Comparison of ENCODE assay signal across 18 cellular contexts in genomic region chr11:12712132-12712531, GRCh38. TPM values are rescaled to one million over a fixed set of nuclear protein-coding genes. Genes with fewer than 3 reads are reported as not detected.
DNase-seq lines count a peak whose midpoint lies in the region; ATAC-seq and TF ChIP-seq lines count a peak whose summit lies in the region.
"Had no signal": no experiment of that assay in that cellular context is flagged by ENCODE, and none has a peak within 500 bp of the region (broad histone marks: within the 10 kb centered on the region; RNA-seq: fewer than 3 reads in every experiment).

No MANE protein-coding gene starts in this region.

- H3K27ac ChIP-seq in RWPE2 (ENCODE audit: poor library complexity, severe bottlenecking), result no peak overlapping the region
- H3K27ac ChIP-seq: 22Rv1; BLaER1 treated with 17β-estradiol and CSF1 and Interleukin-3, amounts not matched to agents 10 nM and 100 nM; C4-2B had no signal

- TF ChIP-seq CTCF in HFFc6 (IDR thresholded peaks at IDR 0.05) (no peak), RWPE2 (IDR thresholded peaks at IDR 0.05; ENCODE audit: poor library complexity, severe bottlenecking) (no peak), progenitor cell of endocrine pancreas (IDR thresholded peaks at IDR 0.05; ENCODE audit: unreplicated experiment) (no peak)

- no peaks in the 10 kb centered on the region for H3K27me3 ChIP-seq in RWPE2 (ENCODE audit: insufficient read depth, poor library complexity, severe bottlenecking)

- peaks cover 5% of the 10 kb centered on the region for H3K4me1 ChIP-seq in RWPE2 (ENCODE audit: insufficient read depth, poor library complexity, severe bottlenecking)
- H3K4me1 ChIP-seq: BLaER1 treated with 17β-estradiol and CSF1 and Interleukin-3, amounts not matched to agents 10 nM and 100 nM had no signal

- H3K9me3 Mint-ChIP-seq in HFFc6 (no peaks in the 10 kb centered on the region), progenitor cell of endocrine pancreas (ENCODE audit: low read depth) (no peaks in the 10 kb centered on the region)
- H3K9me3 Mint-ChIP-seq: CD4-positive, alpha-beta T cell; CD8-positive, alpha-beta T cell had no signal

- no peak overlapping the region for H3K4me3 Mint-ChIP-seq in HFFc6
- no peak overlapping the region for H3K4me3 Mint-ChIP-seq in progenitor cell of endocrine pancreas (ENCODE audit: low read depth)
- H3K4me3 Mint-ChIP-seq: B cell; CD4-positive, alpha-beta T cell; CD8-positive, alpha-beta T cell had no signal

- H3K4me1 Mint-ChIP-seq in HFFc6 (ENCODE audit: low read depth), result peaks cover 85% of the 10 kb centered on the region
- H3K4me1 Mint-ChIP-seq in progenitor cell of endocrine pancreas (ENCODE audit: low read depth), result peaks cover 27% of the 10 kb centered on the region
- H3K4me1 Mint-ChIP-seq: B cell had no signal

- H3K36me3 Mint-ChIP-seq in HFFc6 (ENCODE audit: low read depth), result peaks cover 41% of the 10 kb centered on the region
- peaks cover 2% of the 10 kb centered on the region for H3K36me3 Mint-ChIP-seq in progenitor cell of endocrine pancreas (ENCODE audit: insufficient read depth)
- H3K36me3 Mint-ChIP-seq: CD8-positive, alpha-beta T cell had no signal

- no peaks in the 10 kb centered on the region for H3K9me3 ChIP-seq in RWPE2 (ENCODE audit: severe bottlenecking)
- H3K9me3 ChIP-seq: A549; BLaER1 treated with 17β-estradiol and CSF1 and Interleukin-3, amounts not matched to agents 10 nM and 100 nM; Caco-2 had no signal

- no peak overlapping the region for H3K4me3 ChIP-seq in RWPE2 (ENCODE audit: severe bottlenecking)
- H3K4me3 ChIP-seq: A549; BLaER1 treated with 17β-estradiol and CSF1 and Interleukin-3, amounts not matched to agents 10 nM and 100 nM had no signal

- H3K27ac Mint-ChIP-seq in HFFc6, result peak overlapping the region; percentile 22
- H3K27ac Mint-ChIP-seq in progenitor cell of endocrine pancreas, result peak overlapping the region; percentile 23
- H3K27ac Mint-ChIP-seq: B cell; CD4-positive, alpha-beta T cell; CD8-positive, alpha-beta T cell had no signal

- H3K36me3 ChIP-seq in RWPE2 (ENCODE audit: low read depth), result peaks cover 4% of the 10 kb centered on the region
- H3K36me3 ChIP-seq: BLaER1 treated with 17β-estradiol and CSF1 and Interleukin-3, amounts not matched to agents 10 nM and 100 nM had no signal

- DNase-seq in HFFc6 (no peak), RWPE2 (ENCODE audit: low spot score) (no peak), progenitor cell of endocrine pancreas (ENCODE audit: low spot score, unreplicated experiment) (no peak), GM19238 (ENCODE audit: insufficient read length, low spot score) (no peak), activated gamma-delta T cell treated with Interleukin-2 at 50 U/mL for 16 hours (no peak), NCI-H2081 treated with DMSO at 0.1 percent for 48 hours (lab: John Stamatoyannopoulos, UW) (no peak)
- DNase-seq: AML-193; Caco-2; Calu3; CD4-positive, alpha-beta T cell; CD8-positive, alpha-beta T cell; DMS79 treated with DMSO at 0.1 percent for 48 hours; GF-D8 had no signal

- H3K27me3 Mint-ChIP-seq in HFFc6 (ENCODE audit: insufficient read depth) (peaks cover 7% of the 10 kb centered on the region; the same call in 1 of the 2 replicates), progenitor cell of endocrine pancreas (no peaks in the 10 kb centered on the region)

- ATAC-seq in RWPE2 (ENCODE audit: low read depth), result 0 out of 3 replicates have a peak, but pooled peaks have one; percentile 14
- ATAC-seq: A549; CD8-positive, alpha-beta T cell had no signal

RNA-seq across cellular contexts. Expression of gene TEAD1, which starts 37.9 kb away (rescaled TPM):
- 100 to 1,000 TPM; 218 to 252 (median 227) TPM for total RNA-seq in HFFc6 (2021; fragmentation: NEBNext Ultra II Directional; extraction: Animal tissue kit (Norgen Biotek cat#: 25700))
- total RNA-seq in progenitor cell of endocrine pancreas, result 92.4 and 95.8 TPM in 2 replicates
- total RNA-seq: CD8-positive, alpha-beta T cell had no signal
